In genomic region chr20:16974855-16975162, GRCh38 we compare ENCODE assay signal across 12 cellular contexts.
DNase-seq lines count a peak whose midpoint lies in the region; ATAC-seq and TF ChIP-seq lines count a peak whose summit lies in the region.
"Had no signal": no experiment of that assay in that cellular context is flagged by ENCODE, and none has a peak within 500 bp of the region (broad histone marks: within the 10 kb centered on the region; RNA-seq: fewer than 3 reads in every experiment).

No MANE protein-coding gene starts in this region.

- H2BK5ac ChIP-seq in neuronal stem cell (ENCODE audit: low read length): no peak overlapping the region

- H3K27me3 ChIP-seq in H7 (ENCODE audit: control insufficient read depth, insufficient read depth, low read length): no peaks in the 10 kb centered on the region
- H3K27me3 ChIP-seq in neuronal stem cell (ENCODE audit: control insufficient read depth in 3 of 3, insufficient read depth in 3 of 3, low read depth in 1 of 3, low read length in 3 of 3): no peaks in the 10 kb centered on the region
- H3K27me3 ChIP-seq in spleen (replicated peaks in 1 of 7): no peaks in the 10 kb centered on the region
- no peaks in the 10 kb centered on the region for H3K27me3 ChIP-seq in foreskin keratinocyte

- no peaks in the 10 kb centered on the region for H3K9me3 ChIP-seq in neuronal stem cell (replicated peaks in 1 of 2; ENCODE audit: control insufficient read depth in 2 of 2, insufficient read depth in 1 of 2, low read depth in 1 of 2, low read length in 2 of 2)
- H3K9me3 ChIP-seq in spleen: peaks cover 0 to 19% (median 0%) of the 10 kb centered on the region in 8 donors

- no peaks in the 10 kb centered on the region for H3K79me1 ChIP-seq in neuronal stem cell (ENCODE audit: low read depth, low read length)

- H4K8ac ChIP-seq in neuronal stem cell (ENCODE audit: low read depth, low read length): no peak overlapping the region

- H2BK15ac ChIP-seq in neuronal stem cell (ENCODE audit: low read length): no peak overlapping the region

- WGBS in neuronal stem cell (ENCODE audit: extremely low coverage in 2 of 2, insufficient read length in 2 of 2, insufficient replicate concordance in 1 of 2), 2 donors: no CpG with 5 or more reads among the region's 14 CpGs
- 79 to 94% (median 91%) methylated on average over 7 to 14 of the region's 14 CpGs for WGBS in spleen, 5 donors

- no peak overlapping the region for H3K18ac ChIP-seq in neuronal stem cell (ENCODE audit: low read length)

- H2BK12ac ChIP-seq in neuronal stem cell (ENCODE audit: low read length): no peak overlapping the region

- peak overlapping the region; percentile 41 for H2BK120ac ChIP-seq in neuronal stem cell (ENCODE audit: low read depth, low read length)

- intact Hi-C loops in spleen (cut with DNase I; ENCODE audit: low total_unique reads): no loop called here

- no peak overlapping the region for H2AFZ ChIP-seq in neuronal stem cell (ENCODE audit: low read length)

- no peaks in the 10 kb centered on the region for H3K36me3 ChIP-seq in H7 (replicated peaks; ENCODE audit: control insufficient read depth, insufficient read depth, low read length)
- H3K36me3 ChIP-seq in neuronal stem cell (replicated peaks in 1 of 2; ENCODE audit: control insufficient read depth in 2 of 2, insufficient read depth in 2 of 2, low read length in 2 of 2): no peaks in the 10 kb centered on the region
- H3K36me3 ChIP-seq in spleen: no peaks in the 10 kb centered on the region

- H3K27ac ChIP-seq in neuronal stem cell (replicated peaks; ENCODE audit: low read length) (no peak overlapping the region), spleen (no peak overlapping the region), foreskin keratinocyte (no peak overlapping the region)

- H3K23ac ChIP-seq in neuronal stem cell (ENCODE audit: low read depth, low read length, poor library complexity): no peak overlapping the region

- DNase-seq in H7: peak; percentile 16
- peak; percentile 80 for DNase-seq in chondrocyte (ENCODE audit: low spot score)
- no peak for DNase-seq in neuronal stem cell (ENCODE audit: low spot score)
- no peak for DNase-seq in NCI-H2171 (lab: John Stamatoyannopoulos, UW)
- DNase-seq in spleen: no peak
- DNase-seq in foreskin keratinocyte: no peak
- DNase-seq: Calu3; CD4-positive, alpha-beta memory T cell; COR-L47; DND-41; GOT3 had no signal

- no peak overlapping the region for H3K4me3 Mint-ChIP-seq in chondrocyte (ENCODE audit: unreplicated experiment)
- H3K4me3 Mint-ChIP-seq: CD4-positive, alpha-beta memory T cell had no signal

- no peak overlapping the region for H3K14ac ChIP-seq in neuronal stem cell (ENCODE audit: low read length)

- no peaks in the 10 kb centered on the region for H3K36me3 Mint-ChIP-seq in chondrocyte (ENCODE audit: low read depth)
- H3K36me3 Mint-ChIP-seq: CD4-positive, alpha-beta memory T cell had no signal

- no peak overlapping the region for H4K91ac ChIP-seq in neuronal stem cell (ENCODE audit: low read depth, low read length, poor library complexity)

- TF ChIP-seq POLR2A in spleen (IDR thresholded peaks at IDR 0.05): no peak

- peaks cover 3% of the 10 kb centered on the region for H3K4me1 Mint-ChIP-seq in chondrocyte (ENCODE audit: low read depth)

- H3K4ac ChIP-seq in neuronal stem cell (ENCODE audit: low read length): no peak overlapping the region

- peak overlapping the region; percentile 40 for H2AK5ac ChIP-seq in neuronal stem cell (ENCODE audit: low read depth, low read length)

- no peak for ATAC-seq in foreskin keratinocyte
- ATAC-seq: HCT116 had no signal

- H3K4me2 ChIP-seq in neuronal stem cell (ENCODE audit: insufficient read depth, low read length, poor library complexity, severe bottlenecking): no peak overlapping the region

- no peak overlapping the region for H3K27ac Mint-ChIP-seq in chondrocyte (ENCODE audit: unreplicated experiment)
- H3K27ac Mint-ChIP-seq: CD4-positive, alpha-beta memory T cell had no signal

- peak overlapping the region; percentile 30 for H3K9ac ChIP-seq in neuronal stem cell (ENCODE audit: low read depth, low read length, poor library complexity)

- H3K4me1 ChIP-seq in neuronal stem cell (ENCODE audit: control insufficient read depth in 2 of 2, insufficient read depth in 1 of 2, low read depth in 1 of 2, low read length in 2 of 2) (no peaks in the 10 kb centered on the region), spleen (no peaks in the 10 kb centered on the region), foreskin keratinocyte (no peaks in the 10 kb centered on the region)

- H3K9me3 Mint-ChIP-seq in chondrocyte (ENCODE audit: low read depth): peaks cover 7% of the 10 kb centered on the region

- no peak for TF ChIP-seq CTCF in chondrocyte (IDR thresholded peaks at IDR 0.05)
- TF ChIP-seq CTCF in spleen (IDR thresholded peaks at IDR 0.05 in 8 of 11, conservative IDR thresholded peaks at IDR 0.05 in 3 of 11): no peak
- TF ChIP-seq CTCF in foreskin keratinocyte (conservative IDR thresholded peaks at IDR 0.05): no peak

- H3K27me3 Mint-ChIP-seq in chondrocyte (ENCODE audit: low read depth): no peaks in the 10 kb centered on the region

- H3K4me3 ChIP-seq in H7 (ENCODE audit: insufficient read depth, low read depth, low read length) (no peak overlapping the region), neuronal stem cell (ENCODE audit: low read length in 2 of 2) (no peak overlapping the region), spleen (no peak overlapping the region)

Comparison
In these comparisons a context has a peak if more than half of its experiments do, and no peak if none do; other contexts are left out.
1. DNase-seq: peak in H7 (single experiment) and chondrocyte (single experiment); none in neuronal stem cell (single experiment), NCI-H2171 (single experiment), spleen (single experiment) and foreskin keratinocyte (0 of 2).